Comparison of ENCODE assay signal across 1 cellular context in genomic region chr17:2054262-2054739, GRCh38.
TF ChIP-seq lines count a peak whose summit lies in the region.

No MANE protein-coding gene starts in this region.

TF ChIP-seq in GM12878, 131 proteins besides CTCF, POLR2A, EP300 and RAD21 (continued from another document):
- no peak for TF ChIP-seq RB1 (IDR thresholded peaks at IDR 0.05; ENCODE audit: borderline replicate concordance)
